Comparison of ENCODE assay signal across 8 cellular contexts in genomic region chr1:32071758-32072621, GRCh38. TPM values are rescaled to one million over a fixed set of nuclear protein-coding genes. Genes with fewer than 3 reads are reported as not detected.
DNase-seq lines count a peak whose midpoint lies in the region; ATAC-seq and TF ChIP-seq lines count a peak whose summit lies in the region.

No MANE protein-coding gene starts in this region.

- H3K27ac ChIP-seq in lung (ENCODE audit: low read depth in 1 of 2, low read length in 1 of 2) = peak overlapping the region; percentile 77 to 94
- peak overlapping the region; percentile 84 for H3K27ac ChIP-seq in upper lobe of right lung

- POLR2A ChIA-PET in MCF 10A (lab: Yijun Ruan, JAX) = interaction anchor here (0.6 to 3.7 kb wide), 17 partner anchors 11 to 369 kb away, joined by 3 to 60 read pairs (median 4); partner anchors contain the start of genes KHDRBS1, KPNA6, PTP4A2 and TXLNA

- intact Hi-C loops in MCF 10A (cut with micrococcal nuclease) (loop anchor here (2.0 kb wide), 1 partner anchor 35 kb away; no protein-coding TSS in a partner anchor), upper lobe of right lung (cut with DNase I) (no loop called here)

- no peaks in the 10 kb centered on the region for H3K9me3 Mint-ChIP-seq in MCF 10A (ENCODE audit: unreplicated experiment)

- H3K4me3 Mint-ChIP-seq in MCF 10A (ENCODE audit: unreplicated experiment) = peak overlapping the region; percentile 91

- H3K36me3 ChIP-seq in lung (ENCODE audit: control insufficient read depth in 2 of 2, insufficient read depth in 2 of 2, low read length in 2 of 2) (peaks cover 0 to 15% of the 10 kb centered on the region in 2 donors), upper lobe of right lung (peaks cover 15% of the 10 kb centered on the region)

- peak overlapping the region; percentile 88 for H3K4me3 ChIP-seq in lung
- peak overlapping the region; percentile 72 for H3K4me3 ChIP-seq in upper lobe of right lung

- no TSS peak for BruUV-seq in MCF 10A (replicated peaks; lab: Mats Ljungman, UMichigan)

- peaks cover 5 to 10% of the 10 kb centered on the region in 2 donors for H3K4me1 ChIP-seq in lung (ENCODE audit: control insufficient read depth in 2 of 2, insufficient read depth in 2 of 2, low read length in 2 of 2)
- peaks cover 24% of the 10 kb centered on the region for H3K4me1 ChIP-seq in upper lobe of right lung

- H3K9me3 ChIP-seq in lung (ENCODE audit: control insufficient read depth in 2 of 2, insufficient read depth in 1 of 2, low read length in 1 of 2) = no peaks in the 10 kb centered on the region
- no peaks in the 10 kb centered on the region for H3K9me3 ChIP-seq in upper lobe of right lung

- no peak for ATAC-seq in lung (ENCODE audit: insufficient read depth, low FRiP score)
- no peak for ATAC-seq in upper lobe of right lung
- no peak for ATAC-seq in HG03520 (IDR thresholded peaks at IDR 0.05; ENCODE audit: unreplicated experiment)

- peak overlapping the region; percentile 85 for H3K27ac Mint-ChIP-seq in MCF 10A (ENCODE audit: low read depth, unreplicated experiment)

- H3K27me3 ChIP-seq in lung (ENCODE audit: control insufficient read depth, insufficient read depth) (no peaks in the 10 kb centered on the region), upper lobe of right lung (no peaks in the 10 kb centered on the region)

- WGBS in lung, 2 donors = 13 to 14% methylated on average over 14 of the region's 14 CpGs

- H3K27me3 Mint-ChIP-seq in MCF 10A (ENCODE audit: insufficient read depth, unreplicated experiment) = no peaks in the 10 kb centered on the region

- CTCF ChIA-PET in MCF 10A (lab: Yijun Ruan, JAX) = interaction anchor here (0.8 to 2.6 kb wide), 3 partner anchors 9 to 39 kb away, joined by 3 to 8 read pairs (median 3); no protein-coding TSS in a partner anchor

- DNase-seq in NCI-H748 treated with DMSO at 0.1 percent for 48 hours (lab: John Stamatoyannopoulos, UW) (peak; percentile 2), NCI-H748 (lab: John Stamatoyannopoulos, UW; ENCODE audit: unreplicated experiment) (no peak), NCI-H1417 treated with DMSO at 0.1 percent for 48 hours (lab: John Stamatoyannopoulos, UW) (peak; percentile 51), MCF 10A (ENCODE audit: unreplicated experiment) (peak; percentile 41), lung (ENCODE audit: low spot score) (no peak), upper lobe of right lung (no peak), amniotic stem cell (lab: John Stamatoyannopoulos, UW) (no peak)

- TF ChIP-seq CTCF in MCF 10A (IDR thresholded peaks at IDR 0.05; ENCODE audit: unreplicated experiment) = no peak
- TF ChIP-seq CTCF in lung (IDR thresholded peaks at IDR 0.05; ENCODE audit: control extremely low read depth, extremely low read depth) = no peak
- no peak for TF ChIP-seq CTCF in upper lobe of right lung (IDR thresholded peaks at IDR 0.05)

- H3K4me1 Mint-ChIP-seq in MCF 10A (ENCODE audit: insufficient read depth, unreplicated experiment) = peaks cover 23% of the 10 kb centered on the region

- peaks cover 11% of the 10 kb centered on the region for H3K36me3 Mint-ChIP-seq in MCF 10A (ENCODE audit: insufficient read depth, unreplicated experiment)

RNA-seq across cellular contexts. Expression of gene TMEM39B, which starts 0.7 kb away (rescaled TPM):
- total RNA-seq in MCF 10A (2022) (15.0 and 22.3 TPM in 2 replicates), lung (10 to 100 TPM in 1 of 2 donors, 1 to 10 TPM in 1; 7.6 to 23.8 TPM), upper lobe of right lung (18.1 TPM)
- polyA plus RNA-seq in lung = 10 to 100 TPM; 12.3 to 14.8 TPM

RNA-seq across cellular contexts. Expression of gene KPNA6, which starts 35.9 kb away (rescaled TPM):
- 86.9 and 109 TPM in 2 replicates for total RNA-seq in MCF 10A (2022)
- 10 to 100 TPM; 35.1 to 54.0 TPM for total RNA-seq in lung
- polyA plus RNA-seq in lung = 10 to 100 TPM in 1 of 2 donors, 1 to 10 TPM in 1; 7.9 to 11.3 TPM
- total RNA-seq in upper lobe of right lung = 69.2 TPM

RNA-seq across cellular contexts. Expression of gene KHDRBS1, which starts 58.3 kb away (rescaled TPM):
- total RNA-seq in MCF 10A (2022) = 106 and 107 TPM in 2 replicates
- 100 to 1,000 TPM; 104 to 138 TPM for total RNA-seq in lung
- 10 to 100 TPM; 51.7 to 60.6 TPM for polyA plus RNA-seq in lung
- 81.7 TPM for total RNA-seq in upper lobe of right lung

Comparison
In these comparisons a context has a peak if more than half of its experiments do, and no peak if none do; other contexts are left out.
1. DNase-seq: peak in NCI-H748 treated with DMSO at 0.1 percent for 48 hours (single experiment), NCI-H1417 treated with DMSO at 0.1 percent for 48 hours (single experiment) and MCF 10A (single experiment); none in NCI-H748 (single experiment), lung (single experiment), upper lobe of right lung (single experiment) and amniotic stem cell (single experiment).